ENCODE assay signal across 8 cellular contexts in genomic region chr19:15449620-15450527, GRCh38. TPM values are rescaled to one million over a fixed set of nuclear protein-coding genes. Genes with fewer than 3 reads are reported as not detected.
DNase-seq lines count a peak whose midpoint lies in the region; ATAC-seq and TF ChIP-seq lines count a peak whose summit lies in the region.

WIZ (minus strand) TSS chr19:15449956; CDS start chr19:15448307, 1,649 bp downstream.

- peak within 1 kb of the TSS; percentile 93 for H3K27ac Mint-ChIP-seq in T-helper 2 cell treated with Interferon-gamma antibody and Interleukin-4, amounts not matched to agents 5 μg/mL and 100 μg/mL, for 36 hours

- TF ChIP-seq EP300 in upper lobe of left lung (IDR thresholded peaks at IDR 0.05), result no peak

- H3K27me3 Mint-ChIP-seq in T-helper 2 cell treated with Interferon-gamma antibody and Interleukin-4, amounts not matched to agents 5 μg/mL and 100 μg/mL, for 36 hours (ENCODE audit: low read depth), result no peaks in the 10 kb centered on the region

- H3K4me3 Mint-ChIP-seq in T-helper 2 cell treated with Interferon-gamma antibody and Interleukin-4, amounts not matched to agents 5 μg/mL and 100 μg/mL, for 36 hours, result peak within 1 kb of the TSS; percentile 82

- intact Hi-C loops in psoas muscle (cut with DNase I), result loop anchor here (2.0 to 10.0 kb wide), 6 partner anchors 73 to 275 kb away; partner anchors contain the start of gene AKAP8 (in 1 of the 2)

- peak; percentile 77 for DNase-seq in NCI-H82 (lab: John Stamatoyannopoulos, UW)
- DNase-seq in NCI-H82 treated with DMSO at 0.1 percent for 48 hours (lab: John Stamatoyannopoulos, UW; ENCODE audit: unreplicated experiment), result no peak
- peak; percentile 94 for DNase-seq in HuH-7.5 (ENCODE audit: low spot score)
- peak; percentile 78 for DNase-seq in T-helper 2 cell treated with Interferon-gamma antibody and Interleukin-4, amounts not matched to agents 5 μg/mL and 100 μg/mL, for 36 hours (ENCODE audit: low spot score)
- peak; percentile 22 for DNase-seq in amniotic stem cell (lab: John Stamatoyannopoulos, UW)
- peak; percentile 90 for DNase-seq in right atrium auricular region (ENCODE audit: low spot score)
- peak; percentile 91 to 94 for DNase-seq in psoas muscle
- DNase-seq in upper lobe of left lung, result peak; percentile 77 to 99

- H3K27me3 ChIP-seq in right atrium auricular region (peaks cover 0 to 5% of the 10 kb centered on the region in 2 donors), psoas muscle (ENCODE audit: insufficient read depth in 3 of 3, low read length in 2 of 3) (peaks cover 0 to under 1% (median 0%) of the 10 kb centered on the region in 3 donors), upper lobe of left lung (no peaks in the 10 kb centered on the region)

- H3K4me3 ChIP-seq in right atrium auricular region (peak within 1 kb of the TSS; percentile 41 to 79), psoas muscle (peak within 1 kb of the TSS; percentile 78), upper lobe of left lung (peak within 1 kb of the TSS; percentile 65 to 92 (median 80))

- no peak for TF ChIP-seq POLR2A in upper lobe of left lung (IDR thresholded peaks at IDR 0.05)

- H3K9me3 Mint-ChIP-seq in T-helper 2 cell treated with Interferon-gamma antibody and Interleukin-4, amounts not matched to agents 5 μg/mL and 100 μg/mL, for 36 hours, result no peaks in the 10 kb centered on the region

- H3K4me1 Mint-ChIP-seq in T-helper 2 cell treated with Interferon-gamma antibody and Interleukin-4, amounts not matched to agents 5 μg/mL and 100 μg/mL, for 36 hours (ENCODE audit: low read depth), result peaks cover 6% of the 10 kb centered on the region

- peaks cover 0 to 42% of the 10 kb centered on the region in 2 donors for H3K4me1 ChIP-seq in right atrium auricular region
- peaks cover 27% of the 10 kb centered on the region for H3K4me1 ChIP-seq in psoas muscle
- peaks cover 8 to 35% (median 21%) of the 10 kb centered on the region in 4 donors for H3K4me1 ChIP-seq in upper lobe of left lung

- ATAC-seq in psoas muscle (peak; percentile 16 to 42 (median 18)), upper lobe of left lung (ENCODE audit: low FRiP score in 2 of 2) (peak; percentile 51 to 70)

- 1% methylated on average over 20 to 75 of the region's 77 CpGs for WGBS in psoas muscle, 3 donors
- WGBS in upper lobe of left lung, 2 donors, result 11 to 33% methylated on average over 2 to 15 of the region's 77 CpGs

- peaks cover 51% of the 10 kb centered on the region for H3K36me3 Mint-ChIP-seq in T-helper 2 cell treated with Interferon-gamma antibody and Interleukin-4, amounts not matched to agents 5 μg/mL and 100 μg/mL, for 36 hours (ENCODE audit: low read depth)

- peak within 1 kb of the TSS; percentile 62 to 89 for H3K27ac ChIP-seq in right atrium auricular region
- peak within 1 kb of the TSS; percentile 78 for H3K27ac ChIP-seq in psoas muscle
- H3K27ac ChIP-seq in upper lobe of left lung, result peak within 1 kb of the TSS; percentile 71 to 91 (median 78)

- no peak for TF ChIP-seq CTCF in right atrium auricular region (IDR thresholded peaks at IDR 0.05)
- no peak for TF ChIP-seq CTCF in psoas muscle (IDR thresholded peaks at IDR 0.05)
- no peak for TF ChIP-seq CTCF in upper lobe of left lung (IDR thresholded peaks at IDR 0.05)

- H3K9me3 ChIP-seq in right atrium auricular region, result no peaks in the 10 kb centered on the region
- H3K9me3 ChIP-seq in psoas muscle, result no peaks in the 10 kb centered on the region
- no peaks in the 10 kb centered on the region for H3K9me3 ChIP-seq in upper lobe of left lung

- H3K36me3 ChIP-seq in right atrium auricular region, result no peaks in the 10 kb centered on the region
- no peaks in the 10 kb centered on the region for H3K36me3 ChIP-seq in psoas muscle (ENCODE audit: insufficient read depth in 1 of 2, low read depth in 1 of 2)
- H3K36me3 ChIP-seq in upper lobe of left lung, result peaks cover 0 to 9% (median 2%) of the 10 kb centered on the region in 4 donors

RNA-seq across cellular contexts. Expression of gene WIZ, which starts in this region (rescaled TPM):
- 10 to 100 TPM; 22.4 to 44.2 TPM for total RNA-seq in right atrium auricular region
- total RNA-seq in psoas muscle, result 10 to 100 TPM; 16.6 to 39.1 (median 25.8) TPM
- 10 to 100 TPM; 16.6 to 22.9 (median 20.7) TPM for polyA plus RNA-seq in psoas muscle
- 100 to 1,000 TPM in 1 of 6 donors, 10 to 100 TPM in 5; 28.7 to 112 (median 40.8) TPM for total RNA-seq in upper lobe of left lung
